Comparison of ENCODE assay signal across 1 cellular context in the genomic region with DNA sequence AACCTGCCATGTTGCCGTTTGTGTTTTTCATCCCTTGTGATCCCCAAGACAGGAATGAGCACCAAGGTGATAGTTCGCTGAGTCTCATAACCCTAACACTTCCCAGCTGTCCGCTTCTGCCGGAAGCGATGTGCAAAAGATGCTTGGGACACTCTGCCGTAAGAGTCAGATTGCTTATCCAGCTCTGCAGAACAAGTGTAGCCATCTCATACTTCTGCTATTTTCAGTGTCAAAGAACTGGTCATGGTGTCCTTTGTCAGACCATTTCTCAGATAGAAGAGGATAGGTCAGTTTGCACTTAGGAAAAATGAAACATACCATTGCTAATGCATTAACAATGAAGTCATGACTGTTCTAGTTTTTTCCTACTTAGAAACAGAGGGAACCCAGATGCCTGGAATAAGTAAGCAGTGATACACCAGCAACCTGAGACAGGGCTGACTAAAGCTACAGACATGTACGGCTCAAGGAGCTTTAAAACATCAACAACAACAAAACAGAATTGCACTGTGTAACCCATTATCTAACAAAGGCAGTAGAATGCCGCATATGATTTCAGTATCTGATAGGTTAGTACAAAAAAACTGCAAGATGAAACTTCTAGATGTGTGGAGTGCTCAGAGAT.
TF ChIP-seq lines count a peak whose summit lies in the region.

No MANE protein-coding gene starts in this region.

TF ChIP-seq in H1, 55 proteins besides CTCF, POLR2A, EP300 and RAD21 (continued from another document):
- TF ChIP-seq E2F6 (IDR thresholded peaks at IDR 0.05) (no peak), CHD7 (IDR thresholded peaks at IDR 0.05; ENCODE audit: insufficient replicate concordance, low read length) (no peak), NANOG (IDR thresholded peaks at IDR 0.05; ENCODE audit: insufficient read depth, low read depth, low read length, poor library complexity, severe bottlenecking) (no peak), PHF8 (conservative IDR thresholded peaks at IDR 0.05; ENCODE audit: low read depth, low read length) (no peak), RXRA (IDR thresholded peaks at IDR 0.05; ENCODE audit: insufficient read depth, low read depth, low read length) (no peak), FOSL1 (IDR thresholded peaks at IDR 0.05; ENCODE audit: insufficient read depth, low read depth, low read length) (no peak), ASH2L (IDR thresholded peaks at IDR 0.05; ENCODE audit: low read length) (no peak), SP1 (IDR thresholded peaks at IDR 0.05; ENCODE audit: low read depth, low read length) (no peak), EZH2 (IDR thresholded peaks at IDR 0.05; ENCODE audit: low read depth, low read length, severe bottlenecking) (no peak)
